ENCODE assay signal across 19 cellular contexts in genomic region chr17:17504341-17505140, GRCh38. TPM values are rescaled to one million over a fixed set of nuclear protein-coding genes. Genes with fewer than 3 reads are reported as not detected.
"Had no signal": no experiment of that assay in that cellular context is flagged by ENCODE, and none has a peak within 500 bp of the region (broad histone marks: within the 10 kb centered on the region; RNA-seq: fewer than 3 reads in every experiment).

No MANE protein-coding gene starts in this region.

- H3K9me3 ChIP-seq: neutrophil, stomach, thoracic aorta, upper lobe of left lung had no signal

- ATAC-seq: activated CD4-positive, CD25-positive, alpha-beta regulatory T cell treated with anti-CD3 and anti-CD28 coated beads, Interleukin-2, amount 50 U/mL, for 24 hours; activated T-cell treated with anti-CD3 and anti-CD28 coated beads, Interleukin-2, amount 50 U/mL, for 4 hours; naive thymus-derived CD4-positive, alpha-beta T cell had no signal

- DNase-seq: activated CD4-positive, alpha-beta T cell treated with anti-CD3 and anti-CD28 coated beads, Interleukin-2, amount 50 U/mL, for 1 hour; activated CD8-positive, alpha-beta memory T cell treated with anti-CD3 and anti-CD28 coated beads, Interleukin-2, amount 50 U/mL, for 4 hours; activated naive CD4-positive, alpha-beta T cell treated with anti-CD3 and anti-CD28 coated beads for 36 hours; activated T-cell treated with anti-CD3 and anti-CD28 coated beads, Interleukin-2, amount 50 U/mL, for 4 hours; brain microvascular endothelial cell; erythroblast; foreskin melanocyte; mesendoderm; naive thymus-derived CD4-positive, alpha-beta T cell; stimulated activated CD4-positive, alpha-beta T cell treated with anti-CD3 and anti-CD28 coated beads, Interleukin-2, amount 100 ng/mL, for 24 hours; stomach; T1000; upper lobe of left lung had no signal

- H3K4me3 Mint-ChIP-seq: activated naive CD4-positive, alpha-beta T cell treated with anti-CD3 and anti-CD28 coated beads for 36 hours; activated T-cell treated with anti-CD3 and anti-CD28 coated beads, Interleukin-2, amount 50 U/mL, for 4 hours; naive thymus-derived CD4-positive, alpha-beta T cell had no signal

- H3K79me2 ChIP-seq: parathyroid adenoma had no signal

- H3K4me1 ChIP-seq: parathyroid adenoma had no signal

- FAIRE-seq: endometrium had no signal

- H3K4me3 ChIP-seq: coronary artery, stomach, thoracic aorta, upper lobe of left lung had no signal

- H3K9ac ChIP-seq: parathyroid adenoma had no signal

- H3K36me3 Mint-ChIP-seq: naive thymus-derived CD4-positive, alpha-beta T cell had no signal

- H3K27ac Mint-ChIP-seq: activated naive CD4-positive, alpha-beta T cell treated with anti-CD3 and anti-CD28 coated beads for 36 hours; naive thymus-derived CD4-positive, alpha-beta T cell had no signal

- H3K27ac ChIP-seq: brain microvascular endothelial cell, coronary artery, neutrophil, parathyroid adenoma, stomach, thoracic aorta had no signal

- H3K36me3 ChIP-seq: brain microvascular endothelial cell, neutrophil, thoracic aorta, upper lobe of left lung had no signal

- H3K27me3 ChIP-seq: brain microvascular endothelial cell, neutrophil, stomach, upper lobe of left lung had no signal

- H2AFZ ChIP-seq: parathyroid adenoma had no signal

- H3K9me3 Mint-ChIP-seq: activated naive CD4-positive, alpha-beta T cell treated with anti-CD3 and anti-CD28 coated beads for 36 hours; activated T-cell treated with anti-CD3 and anti-CD28 coated beads, Interleukin-2, amount 50 U/mL, for 4 hours; naive thymus-derived CD4-positive, alpha-beta T cell had no signal

RNA-seq across cellular contexts. Expression of gene RASD1, which starts 8.3 kb away (rescaled TPM):
- polyA plus RNA-seq: naive thymus-derived CD4-positive, alpha-beta T cell had no signal
